Comparison of ENCODE assay signal across 9 cellular contexts in the genomic region with DNA sequence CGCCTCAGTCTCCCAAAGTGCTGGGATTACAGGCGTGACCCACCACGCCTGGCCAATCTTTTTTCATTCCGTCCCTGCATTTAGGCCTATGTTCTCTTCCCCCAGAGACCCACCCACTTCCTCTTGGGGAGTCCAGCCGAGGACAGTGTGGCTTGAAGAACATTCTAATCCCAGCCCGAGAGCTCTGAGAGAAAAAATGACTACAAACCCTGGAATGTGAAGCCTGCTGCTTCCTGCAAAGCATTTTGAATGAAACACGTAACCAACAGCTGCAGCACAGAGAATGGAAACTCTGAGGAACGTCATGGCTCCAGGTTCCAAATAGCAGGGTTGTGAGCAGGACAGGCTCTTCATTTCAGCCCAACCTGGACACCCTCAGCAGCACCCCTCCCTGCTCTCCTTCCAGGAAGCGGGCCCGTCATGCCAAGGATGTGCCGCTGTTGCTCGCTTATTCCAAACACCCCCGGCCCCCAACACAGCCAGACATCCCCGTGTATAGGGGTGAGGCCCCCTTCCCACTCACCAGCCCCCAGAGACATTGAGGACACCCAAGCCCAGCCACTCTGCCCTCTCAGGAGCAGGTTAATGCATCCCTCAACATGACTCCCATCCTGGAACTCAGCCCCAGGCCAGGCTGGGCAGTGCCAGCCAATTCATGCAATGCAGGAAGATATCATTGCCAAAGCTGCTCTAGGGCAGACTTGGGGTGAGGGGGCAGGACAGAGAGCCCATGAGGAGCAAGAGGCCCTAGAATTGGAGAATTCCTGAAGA.
DNase-seq lines count a peak whose midpoint lies in the region; ATAC-seq, FAIRE-seq and TF ChIP-seq lines count a peak whose summit lies in the region.
"Had no signal": no experiment of that assay in that cellular context is flagged by ENCODE, and none has a peak within 500 bp of the region (broad histone marks: within the 10 kb centered on the region; RNA-seq: fewer than 3 reads in every experiment).

No MANE protein-coding gene starts in this region.

- POLR2A ChIA-PET in MCF 10A (lab: Yijun Ruan, JAX) (interaction anchor here (0.7 to 2.5 kb wide), 25 partner anchors 10 to 507 kb away, joined by 3 to 22 read pairs (median 4); no protein-coding TSS in a partner anchor), OCI-LY7 (lab: Charles Lee) (interaction anchor here (0.7 kb wide), 1 partner anchor 194 kb away, joined by 3 read pairs; no protein-coding TSS in a partner anchor)

- no peaks in the 10 kb centered on the region for H3K27me3 ChIP-seq in small intestine (ENCODE audit: control insufficient read depth in 2 of 2, insufficient read depth in 2 of 2, low read length in 2 of 2)
- H3K27me3 ChIP-seq: neutrophil had no signal

- H3K4me3 Mint-ChIP-seq in MCF 10A (ENCODE audit: unreplicated experiment): peak overlapping the region; percentile 48

- TF ChIP-seq CTCF in MCF 10A (IDR thresholded peaks at IDR 0.05; ENCODE audit: unreplicated experiment): no peak
- TF ChIP-seq CTCF in OCI-LY7 (conservative IDR thresholded peaks at IDR 0.05; ENCODE audit: low read length): no peak

- H3K4me3 ChIP-seq in small intestine (ENCODE audit: low read depth in 1 of 2, low read length in 2 of 2): no peak overlapping the region
- H3K4me3 ChIP-seq in OCI-LY7 (ENCODE audit: low read depth, low read length, poor library complexity, severe bottlenecking): no peak overlapping the region

- H3K4me1 ChIP-seq in small intestine (ENCODE audit: control insufficient read depth in 2 of 2, insufficient read depth in 1 of 2, low read depth in 1 of 2, low read length in 1 of 2) (no peaks in the 10 kb centered on the region), OCI-LY7 (ENCODE audit: insufficient read depth, low read length, poor library complexity, severe bottlenecking) (no peaks in the 10 kb centered on the region)

- H3K4me2 ChIP-seq in OCI-LY7 (ENCODE audit: low read length): no peak overlapping the region

- ATAC-seq in HG03520 (IDR thresholded peaks at IDR 0.05; ENCODE audit: unreplicated experiment): no peak

- TSS peak; percentile 33 for BruUV-seq in MCF 10A (replicated peaks; lab: Mats Ljungman, UMichigan)
- no TSS peak for BruUV-seq in OCI-LY7 (replicated peaks; lab: Mats Ljungman, UMichigan)

- intact Hi-C loops in MCF 10A (cut with micrococcal nuclease): loop anchor here (1.0 to 5.0 kb wide), 5 partner anchors 44 to 229 kb away; no protein-coding TSS in a partner anchor
- intact Hi-C loops in OCI-LY7 (cut with micrococcal nuclease; ENCODE audit: unreplicated experiment): no loop called here

- no peaks in the 10 kb centered on the region for H4K20me1 ChIP-seq in OCI-LY7 (ENCODE audit: insufficient read depth, low read length)

- no peak for FAIRE-seq in small intestine (lab: Jason Lieb, UNC)

- no peaks in the 10 kb centered on the region for H3K36me3 ChIP-seq in small intestine (ENCODE audit: control insufficient read depth in 2 of 2, insufficient read depth in 2 of 2, low read length in 2 of 2)
- H3K36me3 ChIP-seq in OCI-LY7 (ENCODE audit: insufficient read depth, low read length): no peaks in the 10 kb centered on the region
- H3K36me3 ChIP-seq: neutrophil had no signal

- H3K79me2 ChIP-seq in OCI-LY7 (ENCODE audit: insufficient read depth, low read depth, low read length): no peaks in the 10 kb centered on the region

- peak overlapping the region in 1 of 2 donors; percentile 93 for H3K27ac ChIP-seq in small intestine (ENCODE audit: low read depth in 1 of 2, low read length in 1 of 2)
- H3K27ac ChIP-seq in OCI-LY7 (ENCODE audit: low read depth, low read length, poor library complexity, severe bottlenecking): no peak overlapping the region
- H3K27ac ChIP-seq: neutrophil had no signal

- CTCF ChIA-PET in MCF 10A (lab: Yijun Ruan, JAX): interaction anchor here (0.7 to 1.3 kb wide), 4 partner anchors 17 to 259 kb away, joined by 3 to 6 read pairs (median 4); no protein-coding TSS in a partner anchor
- CTCF ChIA-PET in OCI-LY7 (lab: Charles Lee; ENCODE audit: unreplicated experiment): no interaction called here

- peak overlapping the region; percentile 94 for H3K27ac Mint-ChIP-seq in MCF 10A (ENCODE audit: low read depth, unreplicated experiment)

- DNase-seq in GOT3 (lab: John Stamatoyannopoulos, UW) (peak; percentile 23), MCF 10A (ENCODE audit: unreplicated experiment) (peak; percentile 98), iris pigment epithelial cell (ENCODE audit: low read depth) (peak; percentile 100), small intestine (peak; percentile 20), D341Med (ENCODE audit: low spot score) (no peak), OCI-LY7 (ENCODE audit: low spot score) (no peak), GM19240 (ENCODE audit: insufficient read length, low spot score) (no peak)

- H2AFZ ChIP-seq in OCI-LY7 (ENCODE audit: low read length): no peak overlapping the region

- H3K9me3 Mint-ChIP-seq in MCF 10A (ENCODE audit: unreplicated experiment): no peaks in the 10 kb centered on the region

- H3K4me1 Mint-ChIP-seq in MCF 10A (ENCODE audit: insufficient read depth, unreplicated experiment): peaks cover 60% of the 10 kb centered on the region

- H3K9me3 ChIP-seq in small intestine (ENCODE audit: control insufficient read depth, low read depth) (no peaks in the 10 kb centered on the region), OCI-LY7 (ENCODE audit: low read length) (no peaks in the 10 kb centered on the region)
- H3K9me3 ChIP-seq: neutrophil had no signal

- no peaks in the 10 kb centered on the region for H3K27me3 Mint-ChIP-seq in MCF 10A (ENCODE audit: insufficient read depth, unreplicated experiment)

- 53 to 89% (median 89%) methylated on average over 14 of the region's 14 CpGs for WGBS in small intestine, 3 donors

- H3K9me2 ChIP-seq in OCI-LY7 (ENCODE audit: insufficient read depth, low read length): no peaks in the 10 kb centered on the region

- H3K36me3 Mint-ChIP-seq in MCF 10A (ENCODE audit: insufficient read depth, unreplicated experiment): peaks cover 7% of the 10 kb centered on the region

Comparison
In these comparisons a context has a peak if more than half of its experiments do, and no peak if none do; other contexts are left out.
1. DNase-seq: peak in GOT3 (single experiment), MCF 10A (single experiment), iris pigment epithelial cell (single experiment) and small intestine (single experiment); none in D341Med (single experiment), OCI-LY7 (single experiment) and GM19240 (single experiment).